9 cellular contexts compared by ENCODE assay signal in genomic region chr1:227789042-227789880, GRCh38. TPM values are rescaled to one million over a fixed set of nuclear protein-coding genes. Genes with fewer than 3 reads are reported as not detected.
DNase-seq lines count a peak whose midpoint lies in the region; ATAC-seq and TF ChIP-seq lines count a peak whose summit lies in the region.
"Had no signal": no experiment of that assay in that cellular context is flagged by ENCODE, and none has a peak within 500 bp of the region (broad histone marks: within the 10 kb centered on the region; RNA-seq: fewer than 3 reads in every experiment).

No MANE protein-coding gene starts in this region.

- in situ Hi-C loops in ACHN (cut with HindIII; ENCODE audit: low pct_ligation_motif_present, low pct_unique_long_range_greater_than_20kb, low sequenced_read_pairs) = no loop called here

- POLR2A ChIA-PET in activated CD4-positive, alpha-beta T cell treated with anti-CD3 and anti-CD28 coated beads for 36 hours (lab: Charles Lee) = no interaction called here
- POLR2A ChIA-PET in activated CD8-positive, alpha-beta T cell treated with anti-CD3 and anti-CD28 coated beads for 36 hours (lab: Charles Lee) = no interaction called here

- H3K4me1 Mint-ChIP-seq in activated CD4-positive, alpha-beta T cell treated with anti-CD3 and anti-CD28 coated beads for 36 hours = peaks cover 14% of the 10 kb centered on the region
- peaks cover 20% of the 10 kb centered on the region for H3K4me1 Mint-ChIP-seq in activated CD8-positive, alpha-beta T cell treated with anti-CD3 and anti-CD28 coated beads for 36 hours (ENCODE audit: low read depth)

- H3K36me3 ChIP-seq in iPS-15b (ENCODE audit: control insufficient read depth, insufficient read depth, low read length) (no peaks in the 10 kb centered on the region), stomach smooth muscle (ENCODE audit: control insufficient read depth in 2 of 2, insufficient read depth in 2 of 2, low read length in 2 of 2) (no peaks in the 10 kb centered on the region)

- no peak overlapping the region for H3K9ac ChIP-seq in iPS-15b (ENCODE audit: low read depth, low read length)
- peak overlapping the region; percentile 62 to 65 for H3K9ac ChIP-seq in stomach smooth muscle (ENCODE audit: low read length in 2 of 2)

- peak overlapping the region; percentile 62 for H3K27ac ChIP-seq in stomach smooth muscle (ENCODE audit: low read length)

- H3K4me1 ChIP-seq in iPS-15b (ENCODE audit: control insufficient read depth, insufficient read depth, low read length) = peaks cover 2% of the 10 kb centered on the region
- H3K4me1 ChIP-seq in stomach smooth muscle (ENCODE audit: control insufficient read depth, insufficient read depth, low read length) = peaks cover 32% of the 10 kb centered on the region

- no peak for ATAC-seq in activated CD4-positive, alpha-beta T cell treated with anti-CD3 and anti-CD28 coated beads for 36 hours
- ATAC-seq in activated CD8-positive, alpha-beta T cell treated with anti-CD3 and anti-CD28 coated beads for 36 hours = no peak
- ATAC-seq in GM19328 (IDR thresholded peaks at IDR 0.05; ENCODE audit: unreplicated experiment) = no peak

- H3K9me3 ChIP-seq in iPS-15b (ENCODE audit: control insufficient read depth, insufficient read depth, low read length) = no peaks in the 10 kb centered on the region
- H3K9me3 ChIP-seq in stomach smooth muscle (ENCODE audit: control insufficient read depth in 2 of 2, low read length in 2 of 2) = no peaks in the 10 kb centered on the region

- H3K9me3 Mint-ChIP-seq in activated CD4-positive, alpha-beta T cell treated with anti-CD3 and anti-CD28 coated beads for 36 hours (ENCODE audit: low read depth) = no peaks in the 10 kb centered on the region
- no peaks in the 10 kb centered on the region for H3K9me3 Mint-ChIP-seq in activated CD8-positive, alpha-beta T cell treated with anti-CD3 and anti-CD28 coated beads for 36 hours

- peaks cover 11% of the 10 kb centered on the region for H3K27me3 ChIP-seq in iPS-15b (ENCODE audit: control insufficient read depth, insufficient read depth, low read length)
- no peaks in the 10 kb centered on the region for H3K27me3 ChIP-seq in stomach smooth muscle (ENCODE audit: control insufficient read depth in 1 of 2, insufficient read depth in 2 of 2, low read length in 2 of 2)

- intact Hi-C loops in activated CD4-positive, alpha-beta T cell treated with anti-CD3 and anti-CD28 coated beads for 36 hours (cut with DNase I, micrococcal nuclease) = loop anchor here (5.0 to 10.0 kb wide), 3 partner anchors 54 to 696 kb away; partner anchors contain the start of genes IBA57 (in 1 of the 2), JMJD4 (in 1 of the 2), RNF187 (in 1 of the 2) and SNAP47 (in 1 of the 2)
- intact Hi-C loops in activated CD8-positive, alpha-beta T cell treated with anti-CD3 and anti-CD28 coated beads for 36 hours (cut with micrococcal nuclease) = no loop called here

- CTCF ChIA-PET in activated CD4-positive, alpha-beta T cell treated with anti-CD3 and anti-CD28 coated beads for 36 hours (lab: Charles Lee) = interaction anchor here (1.4 kb wide), 1 partner anchor 27 kb away, joined by 3 read pairs; no protein-coding TSS in a partner anchor
- CTCF ChIA-PET in activated CD8-positive, alpha-beta T cell treated with anti-CD3 and anti-CD28 coated beads for 36 hours (lab: Charles Lee) = no interaction called here

- H3K27ac Mint-ChIP-seq in activated CD4-positive, alpha-beta T cell treated with anti-CD3 and anti-CD28 coated beads for 36 hours = no peak overlapping the region
- H3K27ac Mint-ChIP-seq in activated CD8-positive, alpha-beta T cell treated with anti-CD3 and anti-CD28 coated beads for 36 hours = no peak overlapping the region

- TF ChIP-seq CTCF in activated CD8-positive, alpha-beta T cell treated with anti-CD3 and anti-CD28 coated beads for 36 hours (IDR thresholded peaks at IDR 0.05) = no peak

- H3K27me3 Mint-ChIP-seq in activated CD4-positive, alpha-beta T cell treated with anti-CD3 and anti-CD28 coated beads for 36 hours = no peaks in the 10 kb centered on the region
- peaks cover 4% of the 10 kb centered on the region for H3K27me3 Mint-ChIP-seq in activated CD8-positive, alpha-beta T cell treated with anti-CD3 and anti-CD28 coated beads for 36 hours

- no peak for DNase-seq in activated CD4-positive, alpha-beta T cell treated with anti-CD3 and anti-CD28 coated beads for 36 hours
- no peak for DNase-seq in activated CD4-positive, alpha-beta T cell treated with anti-CD3 and anti-CD28 coated beads for 4 hours
- DNase-seq in activated CD8-positive, alpha-beta T cell treated with anti-CD3 and anti-CD28 coated beads for 36 hours = no peak
- DNase-seq in ACHN (no peak), NCI-H345 (lab: John Stamatoyannopoulos, UW) (no peak)

- H3K4me3 ChIP-seq in iPS-15b (ENCODE audit: low read depth, low read length) (peak overlapping the region; percentile 53), stomach smooth muscle (ENCODE audit: low read length in 2 of 2) (peak overlapping the region; percentile 47 to 85)

- peak overlapping the region; percentile 69 for H3K4me3 Mint-ChIP-seq in activated CD4-positive, alpha-beta T cell treated with anti-CD3 and anti-CD28 coated beads for 36 hours
- H3K4me3 Mint-ChIP-seq in activated CD8-positive, alpha-beta T cell treated with anti-CD3 and anti-CD28 coated beads for 36 hours = peak overlapping the region; percentile 72

- no peaks in the 10 kb centered on the region for H3K36me3 Mint-ChIP-seq in activated CD4-positive, alpha-beta T cell treated with anti-CD3 and anti-CD28 coated beads for 36 hours (ENCODE audit: low read depth)
- H3K36me3 Mint-ChIP-seq in activated CD8-positive, alpha-beta T cell treated with anti-CD3 and anti-CD28 coated beads for 36 hours (ENCODE audit: low read depth) = no peaks in the 10 kb centered on the region

RNA-seq across cellular contexts. Expression of gene PRSS38, which starts 26.2 kb away (rescaled TPM):
- not detected for total RNA-seq in activated CD4-positive, alpha-beta T cell treated with anti-CD3 and anti-CD28 coated beads for 36 hours
- not detected for total RNA-seq in activated CD8-positive, alpha-beta T cell treated with anti-CD3 and anti-CD28 coated beads for 36 hours
- total RNA-seq: Daoy had no signal

RNA-seq across cellular contexts. Expression of gene SNAP47, which starts 54.0 kb away (rescaled TPM):
- 10 to 100 TPM; 30.3 to 31.2 TPM for total RNA-seq in activated CD4-positive, alpha-beta T cell treated with anti-CD3 and anti-CD28 coated beads for 36 hours
- total RNA-seq in activated CD8-positive, alpha-beta T cell treated with anti-CD3 and anti-CD28 coated beads for 36 hours = 10 to 100 TPM; 25.3 to 25.5 TPM

RNA-seq across cellular contexts. Expression of gene JMJD4, which starts 54.2 kb away (rescaled TPM):
- total RNA-seq in activated CD4-positive, alpha-beta T cell treated with anti-CD3 and anti-CD28 coated beads for 36 hours = 10 to 100 TPM; 14.4 to 18.1 TPM
- total RNA-seq in activated CD8-positive, alpha-beta T cell treated with anti-CD3 and anti-CD28 coated beads for 36 hours = 10 to 100 TPM; 16.2 to 17.3 TPM
